ENCODE assay signal across 27 cellular contexts in the genomic region with DNA sequence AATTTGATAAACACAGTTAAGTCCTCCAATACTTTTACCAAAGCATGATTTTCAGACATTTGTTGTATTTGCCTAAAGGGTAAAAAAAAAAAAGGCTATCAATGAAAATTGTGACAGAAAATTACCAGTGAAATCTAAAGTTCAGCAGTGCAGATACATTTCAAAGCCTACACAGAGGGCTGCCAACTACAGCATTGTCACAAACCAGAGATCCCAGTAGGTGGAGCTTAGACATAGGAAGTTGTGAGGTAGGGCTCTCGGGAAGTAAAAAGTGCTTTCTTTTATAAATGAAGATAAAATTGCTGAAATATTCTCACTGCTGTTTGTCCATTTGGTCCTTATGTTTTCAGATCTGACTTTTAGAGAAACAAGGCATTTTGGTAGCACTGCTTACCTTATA.
DNase-seq lines count a peak whose midpoint lies in the region; ATAC-seq, FAIRE-seq and TF ChIP-seq lines count a peak whose summit lies in the region.
"Had no signal": no experiment of that assay in that cellular context is flagged by ENCODE, and none has a peak within 500 bp of the region (broad histone marks: within the 10 kb centered on the region; RNA-seq: fewer than 3 reads in every experiment).

No MANE protein-coding gene starts in this region.

- H3K9me3 Mint-ChIP-seq in activated T-cell treated with anti-CD3 and anti-CD28 coated beads, Interleukin-2, amount 50 U/mL, for 72 hours = no peaks in the 10 kb centered on the region
- H3K9me3 Mint-ChIP-seq: T-helper 2 cell treated with Interferon-gamma antibody and Interleukin-4, amounts not matched to agents 5 μg/mL and 100 μg/mL, for 36 hours had no signal

- no peaks in the 10 kb centered on the region for H4K20me1 ChIP-seq in endothelial cell of umbilical vein (replicated peaks; ENCODE audit: control insufficient read depth, extremely low read depth, insufficient read depth, low read length)

- dilution Hi-C loops in endothelial cell of umbilical vein (cut with MboI; ENCODE audit: extremely low pct_ligation_motif_present, low sequenced_read_pairs) = no loop called here

- TF ChIP-seq CTCF in endothelial cell of umbilical vein (IDR thresholded peaks at IDR 0.05; ENCODE audit: extremely low read depth in 1 of 2, insufficient read depth in 1 of 2, low read depth in 1 of 2, low read length in 2 of 2) (no peak), psoas muscle (IDR thresholded peaks at IDR 0.05) (no peak)

- no TSS peak for BruUV-seq in endothelial cell of umbilical vein (replicated peaks; lab: Mats Ljungman, UMichigan)

- H3K9me3 ChIP-seq in endothelial cell of umbilical vein (replicated peaks; ENCODE audit: control insufficient read depth, insufficient read depth, low read length) (no peaks in the 10 kb centered on the region), psoas muscle (no peaks in the 10 kb centered on the region)
- H3K9me3 ChIP-seq: A549, upper lobe of left lung had no signal

- no peaks in the 10 kb centered on the region for H3K27me3 ChIP-seq in endothelial cell of umbilical vein (ENCODE audit: control insufficient read depth in 2 of 2, insufficient read depth in 2 of 2, low read length in 2 of 2)
- no peaks in the 10 kb centered on the region for H3K27me3 ChIP-seq in psoas muscle (ENCODE audit: insufficient read depth in 3 of 3, low read length in 2 of 3)
- H3K27me3 ChIP-seq: brain microvascular endothelial cell, upper lobe of left lung had no signal

- H3K4me1 Mint-ChIP-seq in activated T-cell treated with anti-CD3 and anti-CD28 coated beads, Interleukin-2, amount 50 U/mL, for 72 hours (ENCODE audit: low read depth) = peaks cover 16% of the 10 kb centered on the region

- POLR2A ChIA-PET in endothelial cell of umbilical vein (lab: Charles Lee) = no interaction called here

- no peak overlapping the region for H3K9ac ChIP-seq in endothelial cell of umbilical vein (replicated peaks; ENCODE audit: extremely low read depth, insufficient read depth, low read length)

- no peak overlapping the region for H3K4me3 Mint-ChIP-seq in activated T-cell treated with anti-CD3 and anti-CD28 coated beads, Interleukin-2, amount 50 U/mL, for 72 hours
- H3K4me3 Mint-ChIP-seq: T-helper 2 cell treated with Interferon-gamma antibody and Interleukin-4, amounts not matched to agents 5 μg/mL and 100 μg/mL, for 36 hours had no signal

- no peaks in the 10 kb centered on the region for H3K4me1 ChIP-seq in endothelial cell of umbilical vein (ENCODE audit: control insufficient read depth, extremely low read depth, insufficient read depth, low read length)
- peaks cover 21% of the 10 kb centered on the region for H3K4me1 ChIP-seq in psoas muscle
- H3K4me1 ChIP-seq: A549, upper lobe of left lung had no signal

- no peak overlapping the region for H3K4me2 ChIP-seq in endothelial cell of umbilical vein (ENCODE audit: insufficient read depth, low read length)
- H3K4me2 ChIP-seq: A549, smooth muscle cell had no signal

- peaks cover 9 to 10% of the 10 kb centered on the region in 2 donors for H3K36me3 Mint-ChIP-seq in activated T-cell treated with anti-CD3 and anti-CD28 coated beads, Interleukin-2, amount 50 U/mL, for 72 hours (ENCODE audit: insufficient read depth in 2 of 2)

- 47 to 63% (median 52%) methylated on average over 1 of the region's 1 CpG for WGBS in psoas muscle, 3 donors

- H3K4me3 ChIP-seq in endothelial cell of umbilical vein (replicated peaks in 1 of 3; ENCODE audit: insufficient read depth in 1 of 3, low read depth in 1 of 3, low read length in 3 of 3) (no peak overlapping the region), psoas muscle (no peak overlapping the region)
- H3K4me3 ChIP-seq: A549, SK-N-MC, smooth muscle cell, upper lobe of left lung had no signal

- H3K36me3 ChIP-seq in endothelial cell of umbilical vein (ENCODE audit: control insufficient read depth in 2 of 2, extremely low read depth in 1 of 2, insufficient read depth in 2 of 2, low read length in 2 of 2) = peaks cover 3 to 13% of the 10 kb centered on the region in 2 experiments
- peaks cover 5 to 52% of the 10 kb centered on the region in 2 donors for H3K36me3 ChIP-seq in psoas muscle (ENCODE audit: insufficient read depth in 1 of 2, low read depth in 1 of 2)

- CTCF ChIA-PET in endothelial cell of umbilical vein (lab: Charles Lee) = interaction anchor here (2.3 kb wide), 1 partner anchor 26 kb away, joined by 9 read pairs; no protein-coding TSS in a partner anchor

- H3K27ac ChIP-seq in endothelial cell of umbilical vein (ENCODE audit: insufficient read depth, low read depth, low read length) (no peak overlapping the region), psoas muscle (peak overlapping the region; percentile 28)
- H3K27ac ChIP-seq: A549, brain microvascular endothelial cell, SK-N-MC, upper lobe of left lung, WERI-Rb-1 had no signal

- H2AFZ ChIP-seq in endothelial cell of umbilical vein (ENCODE audit: low read depth, low read length) = no peak overlapping the region

- TF ChIP-seq POLR2A in endothelial cell of umbilical vein (IDR thresholded peaks at IDR 0.05; ENCODE audit: low read depth, low read length) = no peak

- H3K79me2 ChIP-seq in endothelial cell of umbilical vein (ENCODE audit: control insufficient read depth, insufficient read depth, low read length) = no peaks in the 10 kb centered on the region

- intact Hi-C loops in endothelial cell of umbilical vein (cut with micrococcal nuclease) (no loop called here), psoas muscle (cut with DNase I) (no loop called here)

- no peak for DNase-seq in activated T-cell treated with anti-CD3 and anti-CD28 coated beads, Interleukin-2, amount 50 U/mL, for 72 hours
- DNase-seq in activated T-cell treated with anti-CD3 and anti-CD28 coated beads for 4 hours = no peak
- DNase-seq in endothelial cell of umbilical vein (ENCODE audit: low read depth, low spot score) = peak; percentile 31
- DNase-seq in psoas muscle = no peak
- no peak for DNase-seq in T1000 (lab: John Stamatoyannopoulos, UW)
- DNase-seq in NCI-H1694 (lab: John Stamatoyannopoulos, UW) = no peak
- DNase-seq: activated gamma-delta T cell treated with Interleukin-2 at 50 U/mL for 16 hours; brain microvascular endothelial cell; COR-L47; cortex of kidney; DND-41; Karpas-422; kidney; MV-4-11; NCI-H524; occipital lobe; stimulated activated CD4-positive, alpha-beta T cell treated with anti-CD3 and anti-CD28 coated beads, Interleukin-2, amount 100 ng/mL, for 24 hours; substantia nigra; upper lobe of left lung; WERI-Rb-1 had no signal

- no peak for FAIRE-seq in endothelial cell of umbilical vein (lab: Jason Lieb, UNC)
- FAIRE-seq: A549, HTR-8/SVneo, kidney had no signal

- H3K9me1 ChIP-seq in endothelial cell of umbilical vein (replicated peaks; ENCODE audit: control insufficient read depth, extremely low read depth, insufficient read depth, low read length) = no peaks in the 10 kb centered on the region

- peak overlapping the region; percentile 69 for H3K27ac Mint-ChIP-seq in activated T-cell treated with anti-CD3 and anti-CD28 coated beads, Interleukin-2, amount 50 U/mL, for 72 hours
- H3K27ac Mint-ChIP-seq: T-helper 2 cell treated with Interferon-gamma antibody and Interleukin-4, amounts not matched to agents 5 μg/mL and 100 μg/mL, for 36 hours had no signal

- ATAC-seq in activated T-cell treated with anti-CD3 and anti-CD28 coated beads, Interleukin-2, amount 50 U/mL, for 72 hours (replicated peaks in 1 of 2) = no peak
- peak; percentile 43; the same call in 1 of the 3 replicates for ATAC-seq in SK-N-SH treated with all-trans-retinoic acid at 6 μM for 48 hours
- ATAC-seq in psoas muscle = peak in 3 of 4 donors; percentile 68 to 71 (median 70)
- no peak for ATAC-seq in HG02852 (IDR thresholded peaks at IDR 0.05; ENCODE audit: unreplicated experiment)
- ATAC-seq: A549 had no signal

- no peaks in the 10 kb centered on the region for H3K27me3 Mint-ChIP-seq in activated T-cell treated with anti-CD3 and anti-CD28 coated beads, Interleukin-2, amount 50 U/mL, for 72 hours (ENCODE audit: low read depth)

TF ChIP-seq in SK-N-SH treated with all-trans-retinoic acid at 6 μM for 48 hours, 23 proteins besides CTCF, POLR2A, EP300 and RAD21 (continues in another document):
- TF ChIP-seq ISL1 (CRISPR knock-in tag; IDR thresholded peaks at IDR 0.05) (no peak), ZC3H10 (CRISPR knock-in tag; IDR thresholded peaks at IDR 0.05) (no peak), ZNF70 (CRISPR knock-in tag; IDR thresholded peaks at IDR 0.05) (no peak), SNAI2 (CRISPR knock-in tag; IDR thresholded peaks at IDR 0.05) (no peak), RARB (CRISPR knock-in tag; IDR thresholded peaks at IDR 0.05) (no peak)
- TF ChIP-seq, protein P1, sequence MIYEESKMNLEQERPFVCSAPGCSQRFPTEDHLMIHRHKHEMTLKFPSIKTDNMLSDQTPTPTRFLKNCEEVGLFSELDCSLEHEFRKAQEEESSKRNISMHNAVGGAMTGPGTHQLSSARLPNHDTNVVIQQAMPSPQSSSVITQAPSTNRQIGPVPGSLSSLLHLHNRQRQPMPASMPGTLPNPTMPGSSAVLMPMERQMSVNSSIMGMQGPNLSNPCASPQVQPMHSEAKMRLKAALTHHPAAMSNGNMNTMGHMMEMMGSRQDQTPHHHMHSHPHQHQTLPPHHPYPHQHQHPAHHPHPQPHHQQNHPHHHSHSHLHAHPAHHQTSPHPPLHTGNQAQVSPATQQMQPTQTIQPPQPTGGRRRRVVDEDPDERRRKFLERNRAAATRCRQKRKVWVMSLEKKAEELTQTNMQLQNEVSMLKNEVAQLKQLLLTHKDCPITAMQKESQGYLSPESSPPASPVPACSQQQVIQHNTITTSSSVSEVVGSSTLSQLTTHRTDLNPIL (CRISPR knock-in tag; IDR thresholded peaks at IDR 0.05; ENCODE audit: low read depth) = no peak

TF ChIP-seq in endothelial cell of umbilical vein, 7 proteins besides CTCF, POLR2A, EP300 and RAD21:
- TF ChIP-seq EZH2 (IDR thresholded peaks at IDR 0.05; ENCODE audit: borderline replicate concordance, low read depth, low read length, severe bottlenecking) (no peak), MYC (IDR thresholded peaks at IDR 0.05; ENCODE audit: low read depth, low read length) (no peak), GATA2 (IDR thresholded peaks at IDR 0.05; ENCODE audit: insufficient read depth, insufficient read length, low read depth, low read length) (no peak), POLR2AphosphoS5 (IDR thresholded peaks at IDR 0.05; ENCODE audit: insufficient read depth, low read depth, low read length) (no peak), JUN (IDR thresholded peaks at IDR 0.05; ENCODE audit: borderline replicate concordance, insufficient read depth, insufficient read length, low read depth) (no peak), FOS (IDR thresholded peaks at IDR 0.05; ENCODE audit: borderline replicate concordance, insufficient read depth, low read length) (no peak)
- TF ChIP-seq, protein P2, sequence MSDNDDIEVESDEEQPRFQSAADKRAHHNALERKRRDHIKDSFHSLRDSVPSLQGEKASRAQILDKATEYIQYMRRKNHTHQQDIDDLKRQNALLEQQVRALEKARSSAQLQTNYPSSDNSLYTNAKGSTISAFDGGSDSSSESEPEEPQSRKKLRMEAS (IDR thresholded peaks at IDR 0.05; ENCODE audit: insufficient read depth, insufficient read length) = no peak

Comparison
In these comparisons a context has a peak if more than half of its experiments do, and no peak if none do; other contexts are left out.
1. ATAC-seq: peak in SK-N-SH treated with all-trans-retinoic acid at 6 μM for 48 hours (single experiment) and psoas muscle (3 of 4); none in activated T-cell treated with anti-CD3 and anti-CD28 coated beads, Interleukin-2, amount 50 U/mL, for 72 hours (0 of 2) and HG02852 (single experiment).